17 cellular contexts compared by ENCODE assay signal in the genomic region with DNA sequence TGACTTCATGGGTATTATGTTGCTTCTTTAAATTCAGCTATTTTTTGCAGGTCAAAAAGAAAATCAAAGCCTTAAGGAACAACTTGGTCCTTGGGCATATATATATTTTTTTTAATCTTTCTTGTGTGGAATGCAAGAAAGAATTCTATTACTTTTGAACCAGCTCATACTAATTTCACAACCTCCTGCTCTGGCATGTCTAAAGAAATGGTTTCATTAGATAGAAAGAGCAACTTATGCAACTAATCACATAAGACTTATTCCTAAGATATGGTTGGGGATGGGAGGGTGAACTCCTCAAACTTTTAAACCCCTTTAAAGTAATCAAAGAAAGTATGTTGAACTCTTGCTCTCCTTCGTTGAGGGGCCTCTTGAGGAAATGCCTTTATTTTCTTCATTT.
"Had no signal": no experiment of that assay in that cellular context is flagged by ENCODE, and none has a peak within 500 bp of the region (broad histone marks: within the 10 kb centered on the region; RNA-seq: fewer than 3 reads in every experiment).

No MANE protein-coding gene starts in this region.

- ATAC-seq: right cardiac atrium; stimulated activated naive CD8-positive, alpha-beta T cell treated with anti-CD3 and anti-CD28 coated beads, Interleukin-15, amount 100 ng/mL, for 72 hours had no signal

- H3K27me3 ChIP-seq: esophagus muscularis mucosa, suprapubic skin had no signal

- H3K4me1 ChIP-seq: left ventricle myocardium inferior, suprapubic skin had no signal

- H3K4me3 ChIP-seq: esophagus muscularis mucosa, left ventricle myocardium inferior, SK-N-MC, suprapubic skin had no signal

- H3K9me3 ChIP-seq: esophagus muscularis mucosa, left ventricle myocardium inferior, suprapubic skin had no signal

- H3K36me3 ChIP-seq: esophagus muscularis mucosa, left ventricle myocardium inferior, suprapubic skin, WERI-Rb-1 had no signal

- DNase-seq: activated CD4-positive, alpha-beta T cell treated with anti-CD3 and anti-CD28 coated beads for 1 hour; activated CD4-positive, alpha-beta T cell treated with anti-CD3 and anti-CD28 coated beads, Interleukin-2, amount 50 U/mL, for 4 hours; activated naive CD8-positive, alpha-beta T cell treated with anti-CD3 and anti-CD28 coated beads for 36 hours; anterior cingulate cortex; cerebellar nuclear complex; effector CD8-positive, alpha-beta T cell; kidney glomerular epithelial cell; left ventricle myocardium inferior; occipital lobe; right cardiac atrium; small intestine; stimulated activated CD4-positive, alpha-beta T cell treated with anti-CD3 and anti-CD28 coated beads, Interleukin-4, amount 100 ng/mL, for 1 hour; stimulated activated naive CD8-positive, alpha-beta T cell treated with anti-CD3 and anti-CD28 coated beads, Interleukin-15, amount 100 ng/mL, for 72 hours; WERI-Rb-1 had no signal

- H3K27ac ChIP-seq: esophagus muscularis mucosa, left ventricle myocardium inferior, suprapubic skin, WERI-Rb-1 had no signal
